In the genomic region with DNA sequence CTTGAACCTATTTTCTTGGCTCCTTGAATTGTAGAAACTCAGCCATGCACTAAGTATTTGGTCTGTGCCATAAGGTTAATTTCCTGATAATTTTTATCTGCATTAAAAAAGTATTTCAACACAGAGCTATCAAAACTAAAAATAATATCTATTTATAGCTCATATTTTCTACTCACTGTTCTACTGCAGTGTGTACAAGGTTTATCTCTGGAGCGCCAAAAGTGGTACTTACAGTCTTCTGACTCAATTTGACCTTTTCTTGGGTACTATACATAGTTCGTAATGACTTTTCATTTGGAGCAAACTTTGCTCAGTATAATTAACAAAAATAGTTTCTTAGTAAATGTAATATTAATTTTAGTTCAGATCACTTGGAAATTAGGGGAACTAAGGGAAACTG, we compare ENCODE assay signal across 28 cellular contexts.
"Had no signal": no experiment of that assay in that cellular context is flagged by ENCODE, and none has a peak within 500 bp of the region (broad histone marks: within the 10 kb centered on the region; RNA-seq: fewer than 3 reads in every experiment).

No MANE protein-coding gene starts in this region.

- H3K27ac ChIP-seq: adrenal gland, body of pancreas, breast epithelium, KMS-11, RWPE1, SJCRH30 had no signal

- H3K36me3 ChIP-seq: breast epithelium had no signal

- DNase-seq: activated CD4-positive, alpha-beta T cell treated with anti-CD3 and anti-CD28 coated beads for 36 hours; activated CD4-positive, alpha-beta T cell treated with anti-CD3 and anti-CD28 coated beads, Interleukin-2, amount 10 ng/mL, durations not matched to agents 7 days and 5 days; activated CD4-positive, alpha-beta T cell treated with anti-CD3 and anti-CD28 coated beads, Interleukin-2, amount 50 U/mL, for 48 hours; activated CD8-positive, alpha-beta T cell treated with anti-CD3 and anti-CD28 coated beads, Interleukin-2, amount 10 ng/mL, durations not matched to agents 7 days and 5 days; activated gamma-delta T cell treated with Interleukin-2 at 50 U/mL for 16 hours; activated naive CD4-positive, alpha-beta T cell treated with anti-CD3 and anti-CD28 coated beads for 36 hours; activated T-cell treated with anti-CD3 and anti-CD28 coated beads, Interleukin-2, amount 50 U/mL, for 4 hours; adrenal gland; body of pancreas; central memory CD4-positive, alpha-beta T cell; MM.1S; MV-4-11; NCI-H1092; NCI-H1436 treated with DMSO at 0.1 percent for 48 hours; NCI-H1694 treated with DMSO at 0.1 percent for 48 hours; NCI-H2029; NCI-H345; NCI-H524 treated with DMSO at 0.1 percent for 48 hours; PC-3; SHP77; SJCRH30; SK-N-SH had no signal

- H3K4me3 ChIP-seq: adrenal gland, body of pancreas, breast epithelium, SJCRH30 had no signal

- H3K27me3 ChIP-seq: adrenal gland, body of pancreas, breast epithelium, SJCRH30 had no signal

- ATAC-seq: activated CD4-positive, alpha-beta T cell treated with anti-CD3 and anti-CD28 coated beads for 36 hours; activated CD4-positive, CD25-positive, alpha-beta regulatory T cell treated with anti-CD3 and anti-CD28 coated beads, Interleukin-2, amount 50 U/mL, for 24 hours; activated CD8-positive, alpha-beta T cell treated with anti-CD3 and anti-CD28 coated beads, Interleukin-2, amount 10 ng/mL, durations not matched to agents 7 days and 5 days; activated naive CD4-positive, alpha-beta T cell treated with anti-CD3 and anti-CD28 coated beads, Interleukin-2, amount 50 U/mL, for 72 hours; activated T-cell treated with anti-CD3 and anti-CD28 coated beads, Interleukin-2, amount 50 U/mL, for 4 hours; body of pancreas; PC-3; WTC11 had no signal

- H3K9me3 ChIP-seq: body of pancreas, SJCRH30, SK-N-SH had no signal

- H3K4me1 ChIP-seq: adrenal gland, body of pancreas, breast epithelium, SJCRH30 had no signal
